1 cellular context compared by ENCODE assay signal in the genomic region with DNA sequence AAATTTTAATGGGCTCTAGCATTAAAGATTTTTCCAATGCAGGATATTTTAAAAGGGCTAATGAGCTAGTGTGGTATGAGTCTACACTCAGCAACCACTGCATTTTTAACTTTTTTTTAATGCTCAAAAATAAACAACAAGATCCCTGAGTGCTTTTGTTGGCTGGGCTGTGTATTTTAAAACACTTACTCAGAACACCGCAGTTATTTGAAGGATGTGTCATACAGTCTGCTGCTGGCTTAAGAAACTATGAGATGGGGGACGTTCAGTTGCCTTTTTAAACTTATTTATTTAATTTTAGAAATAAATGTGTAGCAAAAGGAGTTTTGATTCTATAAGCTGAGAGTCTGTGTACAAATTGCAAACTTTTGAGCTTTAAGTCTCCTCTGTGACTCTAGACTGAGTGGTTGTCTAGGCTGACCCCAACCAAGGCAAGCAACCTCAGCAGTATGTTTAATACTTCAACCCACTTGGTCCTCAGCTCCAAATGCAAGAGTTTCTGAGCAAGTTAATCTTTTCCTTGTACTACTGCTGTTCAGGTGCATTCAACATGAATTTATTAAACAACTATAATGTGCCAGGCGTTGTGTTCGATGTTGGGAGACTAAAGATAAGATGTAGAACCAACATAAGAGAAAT.
TF ChIP-seq lines count a peak whose summit lies in the region.

No MANE protein-coding gene starts in this region.

TF ChIP-seq in HCT116, 20 proteins besides CTCF, POLR2A, EP300 and RAD21 (continued from another document):
- no peak for TF ChIP-seq SRF (IDR thresholded peaks at IDR 0.05; ENCODE audit: low read depth)
TF ChIP-seq in HCT116: peak in this region for 4.
